Comparison of ENCODE assay signal across 19 cellular contexts in the genomic region with DNA sequence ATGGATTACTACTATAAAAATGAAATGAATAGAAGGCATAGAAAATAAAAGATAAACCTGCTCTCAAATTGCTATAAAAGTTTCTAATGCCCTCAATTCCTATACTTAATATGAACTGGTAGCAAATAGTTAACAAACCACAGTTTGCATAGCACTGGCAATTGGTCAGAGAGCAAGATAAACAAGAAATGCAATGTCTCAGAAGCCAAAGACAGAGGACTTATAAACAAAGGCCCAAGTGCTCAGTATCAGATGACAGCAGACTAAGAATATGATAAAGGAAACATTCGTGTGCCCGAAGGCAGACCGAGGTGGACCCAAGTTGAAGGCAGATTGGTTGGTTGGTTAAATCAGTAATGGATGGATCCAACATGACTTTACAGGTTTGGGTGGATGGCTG. TPM values are rescaled to one million over a fixed set of nuclear protein-coding genes. Genes with fewer than 3 reads are reported as not detected.
A peak's percentile ranks its signal among the peaks of the same experiment; 100 is the strongest.
DNase-seq lines count a peak whose midpoint lies in the region; ATAC-seq and TF ChIP-seq lines count a peak whose summit lies in the region.
"Had no signal": no experiment of that assay in that cellular context is flagged by ENCODE, and none has a peak within 500 bp of the region (broad histone marks: within the 10 kb centered on the region; RNA-seq: fewer than 3 reads in every experiment).

No MANE protein-coding gene starts in this region.

- H3K4me1 ChIP-seq in tibial artery, result no peaks in the 10 kb centered on the region

- CTCF ChIA-PET in activated naive CD4-positive, alpha-beta T cell treated with anti-CD3 and anti-CD28 coated beads, Interleukin-2, amount 10 ng/mL, durations not matched to agents 7 days and 5 days (lab: Charles Lee), result no interaction called here

- TF ChIP-seq CTCF in fibroblast of the aortic adventitia (IDR thresholded peaks at IDR 0.05; ENCODE audit: insufficient read depth, low read length) (no peak), tibial artery (IDR thresholded peaks at IDR 0.05) (no peak)

- H3K27ac Mint-ChIP-seq in activated naive CD4-positive, alpha-beta T cell treated with anti-CD3 and anti-CD28 coated beads, Interleukin-2, amount 50 U/mL, for 72 hours, result peak overlapping the region; percentile 1 to 22
- no peak overlapping the region for H3K27ac Mint-ChIP-seq in activated naive CD4-positive, alpha-beta T cell treated with anti-CD3 and anti-CD28 coated beads, Interleukin-2, amount 10 ng/mL, durations not matched to agents 7 days and 5 days
- H3K27ac Mint-ChIP-seq: activated naive CD8-positive, alpha-beta T cell treated with anti-CD3 and anti-CD28 coated beads, Interleukin-2, amount 10 ng/mL, durations not matched to agents 7 days and 5 days had no signal

- H3K4me3 ChIP-seq in fibroblast of the aortic adventitia (ENCODE audit: low read depth, low read length) (no peak overlapping the region), tibial artery (no peak overlapping the region)
- H3K4me3 ChIP-seq: SJCRH30 had no signal

- H3K36me3 ChIP-seq in tibial artery, result peaks cover 87 to 98% (median 89%) of the 10 kb centered on the region in 3 donors

- H3K9me3 ChIP-seq in tibial artery, result no peaks in the 10 kb centered on the region
- H3K9me3 ChIP-seq: SJCRH30 had no signal

- H3K36me3 Mint-ChIP-seq in activated naive CD4-positive, alpha-beta T cell treated with anti-CD3 and anti-CD28 coated beads, Interleukin-2, amount 50 U/mL, for 72 hours, result peaks cover 30 to 44% of the 10 kb centered on the region in 2 donors
- H3K36me3 Mint-ChIP-seq in activated naive CD4-positive, alpha-beta T cell treated with anti-CD3 and anti-CD28 coated beads, Interleukin-2, amount 10 ng/mL, durations not matched to agents 7 days and 5 days, result peaks cover 50% of the 10 kb centered on the region

- intact Hi-C loops in tibial artery (cut with DNase I; ENCODE audit: low total_unique reads), result no loop called here

- H3K4me3 Mint-ChIP-seq in activated naive CD4-positive, alpha-beta T cell treated with anti-CD3 and anti-CD28 coated beads, Interleukin-2, amount 10 ng/mL, durations not matched to agents 7 days and 5 days, result no peak overlapping the region
- H3K4me3 Mint-ChIP-seq: activated naive CD8-positive, alpha-beta T cell treated with anti-CD3 and anti-CD28 coated beads, Interleukin-2, amount 10 ng/mL, durations not matched to agents 7 days and 5 days had no signal

- DNase-seq in activated naive CD4-positive, alpha-beta T cell treated with anti-CD3 and anti-CD28 coated beads, Interleukin-2, amount 50 U/mL, for 72 hours (ENCODE audit: low spot score in 2 of 2), result no peak
- DNase-seq in activated naive CD4-positive, alpha-beta T cell treated with anti-CD3 and anti-CD28 coated beads, Interleukin-2, amount 10 ng/mL, durations not matched to agents 7 days and 5 days, result no peak
- peak; percentile 86 for DNase-seq in amniotic epithelial cell (ENCODE audit: low read depth)
- DNase-seq in fibroblast of the aortic adventitia (ENCODE audit: low read depth), result peak; percentile 23
- no peak for DNase-seq in amygdala (lab: John Stamatoyannopoulos, UW)
- no peak for DNase-seq in NK-92 (lab: John Stamatoyannopoulos, UW; ENCODE audit: unreplicated experiment)
- DNase-seq in D341Med (ENCODE audit: low spot score), result no peak
- no peak for DNase-seq in tibial artery
- DNase-seq: activated CD4-positive, alpha-beta T cell treated with anti-CD3 and anti-CD28 coated beads for 4 hours; activated naive CD8-positive, alpha-beta T cell treated with anti-CD3 and anti-CD28 coated beads, Interleukin-2, amount 10 ng/mL, durations not matched to agents 7 days and 5 days; activated T-cell treated with anti-CD3 and anti-CD28 coated beads for 4 hours; Calu3; islet precursor cell; mesendoderm; NCI-H1105; NCI-H345; right cardiac atrium; SJCRH30; T1000 had no signal

- no peaks in the 10 kb centered on the region for H3K27me3 ChIP-seq in tibial artery
- H3K27me3 ChIP-seq: SJCRH30 had no signal

- ATAC-seq in activated naive CD4-positive, alpha-beta T cell treated with anti-CD3 and anti-CD28 coated beads, Interleukin-2, amount 50 U/mL, for 72 hours, result no peak
- ATAC-seq: right cardiac atrium had no signal

- no peaks in the 10 kb centered on the region for H3K27me3 Mint-ChIP-seq in activated naive CD4-positive, alpha-beta T cell treated with anti-CD3 and anti-CD28 coated beads, Interleukin-2, amount 10 ng/mL, durations not matched to agents 7 days and 5 days
- H3K27me3 Mint-ChIP-seq: activated naive CD8-positive, alpha-beta T cell treated with anti-CD3 and anti-CD28 coated beads, Interleukin-2, amount 10 ng/mL, durations not matched to agents 7 days and 5 days had no signal

- H3K27ac ChIP-seq in tibial artery, result no peak overlapping the region
- H3K27ac ChIP-seq: SJCRH30 had no signal

- no peaks in the 10 kb centered on the region for H3K4me1 Mint-ChIP-seq in activated naive CD4-positive, alpha-beta T cell treated with anti-CD3 and anti-CD28 coated beads, Interleukin-2, amount 10 ng/mL, durations not matched to agents 7 days and 5 days
- H3K4me1 Mint-ChIP-seq: activated naive CD8-positive, alpha-beta T cell treated with anti-CD3 and anti-CD28 coated beads, Interleukin-2, amount 10 ng/mL, durations not matched to agents 7 days and 5 days had no signal

- no peaks in the 10 kb centered on the region for H3K9me3 Mint-ChIP-seq in activated naive CD4-positive, alpha-beta T cell treated with anti-CD3 and anti-CD28 coated beads, Interleukin-2, amount 50 U/mL, for 72 hours
- H3K9me3 Mint-ChIP-seq in activated naive CD4-positive, alpha-beta T cell treated with anti-CD3 and anti-CD28 coated beads, Interleukin-2, amount 10 ng/mL, durations not matched to agents 7 days and 5 days, result no peaks in the 10 kb centered on the region
- H3K9me3 Mint-ChIP-seq: activated naive CD8-positive, alpha-beta T cell treated with anti-CD3 and anti-CD28 coated beads, Interleukin-2, amount 10 ng/mL, durations not matched to agents 7 days and 5 days had no signal

RNA-seq across cellular contexts. Expression of a gene that starts 50.6 kb away (rescaled TPM):
- total RNA-seq in activated naive CD4-positive, alpha-beta T cell treated with anti-CD3 and anti-CD28 coated beads, Interleukin-2, amount 50 U/mL, for 72 hours, result 100 to 1,000 TPM; 228 to 256 TPM
- 212 and 286 TPM in 2 replicates for total RNA-seq in fibroblast of the aortic adventitia (ENCODE audit: low replicate concordance)

Comparison
In these comparisons a context has a peak if more than half of its experiments do, and no peak if none do; other contexts are left out.
1. DNase-seq: peak in amniotic epithelial cell (single experiment) and fibroblast of the aortic adventitia (single experiment); none in activated naive CD4-positive, alpha-beta T cell treated with anti-CD3 and anti-CD28 coated beads, Interleukin-2, amount 50 U/mL, for 72 hours (0 of 2), activated naive CD4-positive, alpha-beta T cell treated with anti-CD3 and anti-CD28 coated beads, Interleukin-2, amount 10 ng/mL, durations not matched to agents 7 days and 5 days (single experiment), amygdala (0 of 56), NK-92 (single experiment), D341Med (single experiment) and tibial artery (0 of 2).